Comparison of ENCODE assay signal across 8 cellular contexts in genomic region chr5:91383027-91383955, GRCh38. TPM values are rescaled to one million over a fixed set of nuclear protein-coding genes. Genes with fewer than 3 reads are reported as not detected.
DNase-seq lines count a peak whose midpoint lies in the region; ATAC-seq and TF ChIP-seq lines count a peak whose summit lies in the region.

ARRDC3 (minus strand) TSS chr5:91383317; CDS start chr5:91383092, 225 bp downstream.

- H3F3A ChIP-seq in SU-DHL-6 (ENCODE audit: insufficient read depth) = peaks cover 35% of the 10 kb centered on the region

- peak within 1 kb of the TSS; percentile 55 for H2AFZ ChIP-seq in SU-DHL-6 (ENCODE audit: low read depth, low read length, severe bottlenecking)

- H3K4me1 ChIP-seq in ovary (ENCODE audit: insufficient read depth) (no peaks in the 10 kb centered on the region), thymus (ENCODE audit: control insufficient read depth, insufficient read depth, low read length) (no peaks in the 10 kb centered on the region)

- no peaks in the 10 kb centered on the region for H3K9me2 ChIP-seq in SU-DHL-6 (replicated peaks; ENCODE audit: insufficient read depth, low read length)

- peak within 1 kb of the TSS; percentile 100 for H3K27ac Mint-ChIP-seq in activated naive CD8-positive, alpha-beta T cell treated with anti-CD3 and anti-CD28 coated beads, Interleukin-2, amount 10 ng/mL, durations not matched to agents 7 days and 5 days

- H4K20me1 ChIP-seq in SU-DHL-6 (ENCODE audit: low read depth, low read length) = no peaks in the 10 kb centered on the region

- H3K27me3 ChIP-seq in SU-DHL-6 (ENCODE audit: low read length) (no peaks in the 10 kb centered on the region), ovary (no peaks in the 10 kb centered on the region), thymus (ENCODE audit: control insufficient read depth, insufficient read depth) (no peaks in the 10 kb centered on the region)

- H3K36me3 Mint-ChIP-seq in activated naive CD8-positive, alpha-beta T cell treated with anti-CD3 and anti-CD28 coated beads, Interleukin-2, amount 10 ng/mL, durations not matched to agents 7 days and 5 days = peaks cover 4% of the 10 kb centered on the region

- H3K36me3 ChIP-seq in SU-DHL-6 (ENCODE audit: low read length) (peaks cover 4% of the 10 kb centered on the region), ovary (no peaks in the 10 kb centered on the region), thymus (ENCODE audit: control insufficient read depth, insufficient read depth) (no peaks in the 10 kb centered on the region)

- H3K4me3 ChIP-seq in GM12864 (ENCODE audit: low read depth, low read length) = peak within 1 kb of the TSS; percentile 88
- peak within 1 kb of the TSS; percentile 98 for H3K4me3 ChIP-seq in SU-DHL-6 (ENCODE audit: insufficient read depth, low read length, poor library complexity, severe bottlenecking)
- peak within 1 kb of the TSS; percentile 62 for H3K4me3 ChIP-seq in ovary
- peak within 1 kb of the TSS; percentile 89 for H3K4me3 ChIP-seq in thymus (ENCODE audit: low read length)

- intact Hi-C loops in head of caudate nucleus (cut with DNase I) (no loop called here), ovary (cut with DNase I) (loop anchor here in 3 of 4 donors (5.0 to 10.0 kb wide), 6 partner anchors 101 to 518 kb away; no protein-coding TSS in a partner anchor)

- H3K9me3 Mint-ChIP-seq in activated naive CD8-positive, alpha-beta T cell treated with anti-CD3 and anti-CD28 coated beads, Interleukin-2, amount 10 ng/mL, durations not matched to agents 7 days and 5 days = no peaks in the 10 kb centered on the region

- TF ChIP-seq EP300 in ovary (IDR thresholded peaks at IDR 0.05) = no peak

- 0 to 1% (median 0%) methylated on average over 49 of the region's 49 CpGs for WGBS in ovary, 3 donors
- WGBS in thymus = under 1% methylated on average over 49 of the region's 49 CpGs

- H3K9me3 ChIP-seq in SU-DHL-6 (ENCODE audit: insufficient read depth, low read length) (no peaks in the 10 kb centered on the region), ovary (no peaks in the 10 kb centered on the region), thymus (ENCODE audit: control insufficient read depth) (no peaks in the 10 kb centered on the region)

- H3K4me1 Mint-ChIP-seq in activated naive CD8-positive, alpha-beta T cell treated with anti-CD3 and anti-CD28 coated beads, Interleukin-2, amount 10 ng/mL, durations not matched to agents 7 days and 5 days = peaks cover 17% of the 10 kb centered on the region

- peaks cover 43% of the 10 kb centered on the region for H3K79me2 ChIP-seq in SU-DHL-6 (ENCODE audit: insufficient read depth, low read length)

- ATAC-seq in HG02642 (IDR thresholded peaks at IDR 0.05; ENCODE audit: poor library complexity, unreplicated experiment) = peak; percentile 58
- peak; percentile 67 for ATAC-seq in activated naive CD8-positive, alpha-beta T cell treated with anti-CD3 and anti-CD28 coated beads, Interleukin-2, amount 10 ng/mL, durations not matched to agents 7 days and 5 days (ENCODE audit: low read depth)

- DNase-seq in GM12864 (ENCODE audit: low read depth) (peak; percentile 90), NCI-H1105 (lab: John Stamatoyannopoulos, UW) (peak; percentile 85), head of caudate nucleus (peak; percentile 90 to 98 (median 96)), ovary (peak; percentile 96 to 98 (median 98))
- peak; percentile 99 for DNase-seq in activated naive CD8-positive, alpha-beta T cell treated with anti-CD3 and anti-CD28 coated beads, Interleukin-2, amount 10 ng/mL, durations not matched to agents 7 days and 5 days

- H3K4me2 ChIP-seq in SU-DHL-6 (ENCODE audit: low read depth, low read length, poor library complexity, severe bottlenecking) = peak within 1 kb of the TSS; percentile 98

- H3K4me3 Mint-ChIP-seq in activated naive CD8-positive, alpha-beta T cell treated with anti-CD3 and anti-CD28 coated beads, Interleukin-2, amount 10 ng/mL, durations not matched to agents 7 days and 5 days = peak within 1 kb of the TSS; percentile 98

- H3K9ac ChIP-seq in SU-DHL-6 (ENCODE audit: low read length) = peak within 1 kb of the TSS; percentile 94

- POLR2A ChIA-PET in activated naive CD8-positive, alpha-beta T cell treated with anti-CD3 and anti-CD28 coated beads, Interleukin-2, amount 10 ng/mL, durations not matched to agents 7 days and 5 days (lab: Charles Lee) = interaction anchor here (0.6 to 2.8 kb wide), 46 partner anchors 9 to 974 kb away, joined by 3 to 30 read pairs (median 5); partner anchors contain the start of gene CETN3

- TF ChIP-seq CTCF in GM12864 (IDR thresholded peaks at IDR 0.05; ENCODE audit: low read depth, low read length, missing control alignments) (no peak), SU-DHL-6 (IDR thresholded peaks at IDR 0.05; ENCODE audit: insufficient read depth, low read length, poor library complexity, severe bottlenecking) (no peak), ovary (IDR thresholded peaks at IDR 0.05) (peak in 2 of 3 donors; percentile 7 to 42)

- H3K27me3 Mint-ChIP-seq in activated naive CD8-positive, alpha-beta T cell treated with anti-CD3 and anti-CD28 coated beads, Interleukin-2, amount 10 ng/mL, durations not matched to agents 7 days and 5 days = no peaks in the 10 kb centered on the region

- peak within 1 kb of the TSS; percentile 95 for H3K27ac ChIP-seq in SU-DHL-6 (ENCODE audit: low read depth, low read length)
- H3K27ac ChIP-seq in ovary = peak within 1 kb of the TSS; percentile 67 to 98
- H3K27ac ChIP-seq in thymus (ENCODE audit: low read depth) = peak within 1 kb of the TSS; percentile 98

- peak; percentile 95 for TF ChIP-seq POLR2A in ovary (IDR thresholded peaks at IDR 0.05)

RNA-seq across cellular contexts. Expression of gene ARRDC3, which starts in this region (rescaled TPM):
- 10 to 100 TPM; 87.3 to 90.6 TPM for total RNA-seq in activated naive CD8-positive, alpha-beta T cell treated with anti-CD3 and anti-CD28 coated beads, Interleukin-2, amount 10 ng/mL, durations not matched to agents 7 days and 5 days
- 100 to 1,000 TPM in 5 of 7 donors, 10 to 100 TPM in 2; 47.4 to 176 (median 107) TPM for total RNA-seq in ovary
- 10 to 100 TPM; 30.2 to 49.9 TPM for polyA plus RNA-seq in ovary
- 55.7 TPM for polyA plus RNA-seq in thymus

Comparison
In these comparisons a context has a peak if more than half of its experiments do, and no peak if none do; other contexts are left out.
1. Peak in every context shown above with its lines: DNase-seq, ATAC-seq, H3K4me3 ChIP-seq and H3K27ac ChIP-seq.
2. CTCF ChIP-seq: peak in ovary (2 of 3); none in GM12864 (single experiment) and SU-DHL-6 (single experiment).